In genomic region chr11:71465054-71465453, GRCh38 we compare ENCODE assay signal across 22 cellular contexts.
"Had no signal": no experiment of that assay in that cellular context is flagged by ENCODE, and none has a peak within 500 bp of the region (broad histone marks: within the 10 kb centered on the region; RNA-seq: fewer than 3 reads in every experiment).

No MANE protein-coding gene starts in this region.

- H3K4me3 Mint-ChIP-seq: activated B cell treated with CpG ODN at 0.5 μM for 24 hours; activated CD8-positive, alpha-beta T cell treated with anti-CD3 and anti-CD28 coated beads for 36 hours; activated naive CD8-positive, alpha-beta T cell treated with anti-CD3 and anti-CD28 coated beads for 36 hours; nephron progenitor cell had no signal

- H3K4me1 ChIP-seq: psoas muscle, tibial artery, vagina had no signal

- DNase-seq: activated B cell treated with CpG ODN at 0.5 μM for 24 hours; activated CD4-positive, alpha-beta T cell treated with anti-CD3 and anti-CD28 coated beads for 48 hours; activated CD8-positive, alpha-beta memory T cell treated with anti-CD3 and anti-CD28 coated beads, Interleukin-2, amount 50 U/mL, for 4 hours; activated CD8-positive, alpha-beta T cell treated with anti-CD3 and anti-CD28 coated beads for 36 hours; activated gamma-delta T cell treated with Interleukin-2 at 50 U/mL for 16 hours; activated naive CD8-positive, alpha-beta T cell treated with anti-CD3 and anti-CD28 coated beads for 36 hours; activated T-cell treated with anti-CD3 and anti-CD28 coated beads, Interleukin-2, amount 50 U/mL, for 48 hours; brain microvascular endothelial cell; cerebellar nuclear complex; islet precursor cell; left ventricle myocardium superior; mesendoderm; nephron progenitor cell; SK-N-SH; stimulated activated CD4-positive, alpha-beta T cell treated with anti-CD3 and anti-CD28 coated beads, Interleukin-12 subunit alpha, Interleukin-12 subunit beta, amount 100 ng/mL, for 4 hours; stimulated activated CD4-positive, alpha-beta T cell treated with anti-CD3 and anti-CD28 coated beads, Interleukin-2, amount 100 ng/mL, for 24 hours; T-helper 2 cell; tibial artery had no signal

- H3K27ac ChIP-seq: brain microvascular endothelial cell, hepatocyte, psoas muscle, tibial artery, vagina had no signal

- H3K4me3 ChIP-seq: hepatocyte, psoas muscle, tibial artery, vagina had no signal

- H3K27me3 Mint-ChIP-seq: activated B cell treated with CpG ODN at 0.5 μM for 24 hours; activated CD8-positive, alpha-beta T cell treated with anti-CD3 and anti-CD28 coated beads for 36 hours; activated naive CD8-positive, alpha-beta T cell treated with anti-CD3 and anti-CD28 coated beads for 36 hours had no signal

- H3K27ac Mint-ChIP-seq: activated B cell treated with CpG ODN at 0.5 μM for 24 hours; activated CD8-positive, alpha-beta T cell treated with anti-CD3 and anti-CD28 coated beads for 36 hours; activated naive CD8-positive, alpha-beta T cell treated with anti-CD3 and anti-CD28 coated beads for 36 hours; nephron progenitor cell had no signal

- H3K4me1 Mint-ChIP-seq: activated naive CD8-positive, alpha-beta T cell treated with anti-CD3 and anti-CD28 coated beads for 36 hours had no signal

- ATAC-seq: activated CD8-positive, alpha-beta T cell treated with anti-CD3 and anti-CD28 coated beads for 36 hours; esophagus mucosa; left ventricle myocardium superior; psoas muscle had no signal

- H3K9me3 Mint-ChIP-seq: activated B cell treated with CpG ODN at 0.5 μM for 24 hours; activated CD8-positive, alpha-beta T cell treated with anti-CD3 and anti-CD28 coated beads for 36 hours; activated naive CD8-positive, alpha-beta T cell treated with anti-CD3 and anti-CD28 coated beads for 36 hours had no signal

- H3K27me3 ChIP-seq: brain microvascular endothelial cell, hepatocyte, tibial artery, vagina had no signal

- H3K9me3 ChIP-seq: psoas muscle, SK-N-SH, tibial artery, vagina had no signal
